28 cellular contexts compared by ENCODE assay signal in the genomic region with DNA sequence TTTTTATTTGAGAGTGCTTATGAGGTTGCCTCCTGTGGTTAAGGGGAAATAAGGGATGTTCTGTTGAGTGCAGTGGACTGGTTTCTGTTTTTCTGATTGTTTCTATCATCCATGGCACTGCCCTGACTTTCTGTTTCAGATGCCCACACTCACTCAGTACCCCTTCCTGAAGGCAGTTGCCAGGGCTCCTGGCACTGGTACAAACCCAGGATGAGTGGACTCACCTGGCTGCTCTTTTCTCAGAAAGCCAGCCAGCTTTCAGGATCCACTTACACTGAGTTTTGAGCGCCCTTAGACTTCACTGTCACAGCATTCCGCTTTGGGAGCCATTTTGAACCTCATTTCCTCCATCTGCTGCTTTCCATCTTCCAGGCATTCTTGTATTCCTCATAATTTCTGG. TPM values are rescaled to one million over a fixed set of nuclear protein-coding genes. Genes with fewer than 3 reads are reported as not detected.
"Had no signal": no experiment of that assay in that cellular context is flagged by ENCODE, and none has a peak within 500 bp of the region (broad histone marks: within the 10 kb centered on the region; RNA-seq: fewer than 3 reads in every experiment).

No MANE protein-coding gene starts in this region.

- H3K27ac Mint-ChIP-seq: naive thymus-derived CD4-positive, alpha-beta T cell; natural killer cell; nephron; progenitor cell of endocrine pancreas; stimulated activated effector memory CD8-positive, alpha-beta T cell treated with anti-CD3 and anti-CD28 coated beads, Interleukin-12 subunit alpha, Interleukin-12 subunit beta, amount 100 ng/mL, for 72 hours; stimulated activated naive B cell treated with anti-CD40 and anti-IgM and Interleukin-4, amounts not matched to agents 10 μg/mL and 1 μg/mL and 100 μg/mL, for 72 hours; stimulated activated naive CD8-positive, alpha-beta T cell treated with anti-CD3 and anti-CD28 coated beads, Interleukin-15, Interleukin-2, amounts not matched to agents 100 ng/mL and 50 ng/mL, for 24 hours; type B pancreatic cell had no signal

- H3K4me3 ChIP-seq: ovary, psoas muscle, right lobe of liver, sigmoid colon, stomach, thoracic aorta, tibial artery, transverse colon, upper lobe of right lung, uterus had no signal

- H3K9ac ChIP-seq: parathyroid adenoma had no signal

- H3K79me2 ChIP-seq: parathyroid adenoma had no signal

- H3K36me3 ChIP-seq: ovary, right lobe of liver, sigmoid colon, stomach, thoracic aorta, tibial artery, transverse colon, upper lobe of right lung, uterus had no signal

- H3K27me3 Mint-ChIP-seq: progenitor cell of endocrine pancreas, type B pancreatic cell had no signal

- H2AFZ ChIP-seq: parathyroid adenoma had no signal

- H3K27me3 ChIP-seq: ovary, right lobe of liver, sigmoid colon, stomach, tibial artery, transverse colon, upper lobe of right lung, uterus had no signal

- H3K4me3 Mint-ChIP-seq: naive thymus-derived CD4-positive, alpha-beta T cell; natural killer cell; nephron; stimulated activated effector memory CD8-positive, alpha-beta T cell treated with anti-CD3 and anti-CD28 coated beads, Interleukin-12 subunit alpha, Interleukin-12 subunit beta, amount 100 ng/mL, for 72 hours; stimulated activated naive B cell treated with anti-CD40 and anti-IgM and Interleukin-4, amounts not matched to agents 10 μg/mL and 1 μg/mL and 100 μg/mL, for 72 hours; stimulated activated naive CD8-positive, alpha-beta T cell treated with anti-CD3 and anti-CD28 coated beads, Interleukin-15, Interleukin-2, amounts not matched to agents 100 ng/mL and 50 ng/mL, for 24 hours; type B pancreatic cell had no signal

- ATAC-seq: naive thymus-derived CD4-positive, alpha-beta T cell; natural killer cell; psoas muscle; right cardiac atrium; right lobe of liver; stimulated activated effector memory CD8-positive, alpha-beta T cell treated with anti-CD3 and anti-CD28 coated beads, Interleukin-12 subunit alpha, Interleukin-12 subunit beta, amount 100 ng/mL, for 72 hours; stimulated activated naive B cell treated with anti-CD40 and anti-IgM and Interleukin-4, amounts not matched to agents 10 μg/mL and 1 μg/mL and 100 μg/mL, for 72 hours; upper lobe of right lung had no signal

- DNase-seq: naive thymus-derived CD4-positive, alpha-beta T cell; natural killer cell; occipital lobe; ovary; posterior cingulate gyrus; psoas muscle; right cardiac atrium; right lobe of liver; sigmoid colon; small intestine; stimulated activated CD4-positive, alpha-beta T cell treated with anti-CD3 and anti-CD28 coated beads, Interleukin-15, amount 100 ng/mL, for 24 hours; stimulated activated CD4-positive, alpha-beta T cell treated with anti-CD3 and anti-CD28 coated beads, Interleukin-2, amount 100 ng/mL, for 24 hours; stimulated activated CD4-positive, alpha-beta T cell treated with anti-CD3 and anti-CD28 coated beads, Interleukin-2, amount 100 ng/mL, for 48 hours; stimulated activated CD4-positive, alpha-beta T cell treated with anti-CD3 and anti-CD28 coated beads, Interleukin-4, amount 100 ng/mL, for 24 hours; stimulated activated naive B cell treated with anti-CD40 and anti-IgM and Interleukin-4, amounts not matched to agents 10 μg/mL and 1 μg/mL and 100 μg/mL, for 72 hours; stimulated activated naive CD4-positive, alpha-beta T cell treated with Interleukin-2 at 50 U/mL for 16 hours; stomach; tibial artery; transverse colon; upper lobe of right lung; uterus had no signal

- H3K9me3 ChIP-seq: ovary, right lobe of liver, sigmoid colon, thoracic aorta, tibial artery, transverse colon, upper lobe of right lung, uterus had no signal

- H3K4me1 ChIP-seq: parathyroid adenoma, psoas muscle, right lobe of liver, sigmoid colon, stomach, tibial artery, transverse colon, upper lobe of right lung, uterus had no signal

- H3K4me1 Mint-ChIP-seq: naive thymus-derived CD4-positive, alpha-beta T cell; natural killer cell; stimulated activated effector memory CD8-positive, alpha-beta T cell treated with anti-CD3 and anti-CD28 coated beads, Interleukin-12 subunit alpha, Interleukin-12 subunit beta, amount 100 ng/mL, for 72 hours; stimulated activated naive B cell treated with anti-CD40 and anti-IgM and Interleukin-4, amounts not matched to agents 10 μg/mL and 1 μg/mL and 100 μg/mL, for 72 hours had no signal

- H3K27ac ChIP-seq: ovary, parathyroid adenoma, psoas muscle, right lobe of liver, sigmoid colon, stomach, thoracic aorta, tibial artery, transverse colon, upper lobe of right lung, uterus had no signal

- H3K36me3 Mint-ChIP-seq: stimulated activated effector memory CD8-positive, alpha-beta T cell treated with anti-CD3 and anti-CD28 coated beads, Interleukin-12 subunit alpha, Interleukin-12 subunit beta, amount 100 ng/mL, for 72 hours; stimulated activated naive B cell treated with anti-CD40 and anti-IgM and Interleukin-4, amounts not matched to agents 10 μg/mL and 1 μg/mL and 100 μg/mL, for 72 hours had no signal

RNA-seq across cellular contexts. Expression of gene ADAMTSL3, which starts 55.9 kb away (rescaled TPM):
- total RNA-seq: naive thymus-derived CD4-positive, alpha-beta T cell had no signal
- polyA plus RNA-seq: naive thymus-derived CD4-positive, alpha-beta T cell had no signal
